20 cellular contexts compared by ENCODE assay signal in genomic region chrX:21982311-21982710, GRCh38. TPM values are rescaled to one million over a fixed set of nuclear protein-coding genes. Genes with fewer than 3 reads are reported as not detected.
DNase-seq lines count a peak whose midpoint lies in the region; ATAC-seq and TF ChIP-seq lines count a peak whose summit lies in the region.
"Had no signal": no experiment of that assay in that cellular context is flagged by ENCODE, and none has a peak within 500 bp of the region (broad histone marks: within the 10 kb centered on the region; RNA-seq: fewer than 3 reads in every experiment).

No MANE protein-coding gene starts in this region.

- no peak overlapping the region for H3K4me3 ChIP-seq in cardiac muscle cell

- no peak for DNase-seq in cardiac muscle cell (ENCODE audit: low read depth in 1 of 2, low spot score in 1 of 2)
- no peak for DNase-seq in left ventricle myocardium superior
- DNase-seq in Kasumi-1 (lab: John Stamatoyannopoulos, UW) = no peak
- DNase-seq: ACHN; BE2C; C1 segment of cervical spinal cord; CD4-positive, CD25-positive, alpha-beta regulatory T cell; CD8-positive, alpha-beta memory T cell; COR-L47; DMS 273 treated with DMSO at 0.1 percent for 48 hours; DMS53; DND-41; EL; GOT3; H7 had no signal

- peak overlapping the region; percentile 37 for H3K27ac ChIP-seq in cardiac muscle cell

- TF ChIP-seq CTCF in cardiac muscle cell (IDR thresholded peaks at IDR 0.05; ENCODE audit: low read depth, low read length) = no peak
- no peak for TF ChIP-seq CTCF in nephron (IDR thresholded peaks at IDR 0.05; ENCODE audit: unreplicated experiment in 3 of 3)

- H3K27me3 ChIP-seq in cardiac muscle cell = no peaks in the 10 kb centered on the region
- H3K27me3 ChIP-seq: BE2C had no signal

- peaks cover 46% of the 10 kb centered on the region for H3K36me3 Mint-ChIP-seq in nephron (ENCODE audit: low read depth)
- H3K36me3 Mint-ChIP-seq: CD4-positive, CD25-positive, alpha-beta regulatory T cell had no signal

- no peaks in the 10 kb centered on the region for H3K27me3 Mint-ChIP-seq in nephron (ENCODE audit: low read depth)
- H3K27me3 Mint-ChIP-seq: CD4-positive, CD25-positive, alpha-beta regulatory T cell; CD8-positive, alpha-beta memory T cell had no signal

- H3K9me3 ChIP-seq in cardiac muscle cell (ENCODE audit: low read depth) = no peaks in the 10 kb centered on the region
- H3K9me3 ChIP-seq: BE2C had no signal

- H3K9me3 Mint-ChIP-seq in nephron = no peaks in the 10 kb centered on the region
- H3K9me3 Mint-ChIP-seq: CD4-positive, CD25-positive, alpha-beta regulatory T cell; CD8-positive, alpha-beta memory T cell had no signal

- H3K27ac Mint-ChIP-seq in nephron = peak overlapping the region in 2 of 3 experiments; percentile 2 to 64

- peaks cover 50% of the 10 kb centered on the region for H3K36me3 ChIP-seq in cardiac muscle cell

- H3K4me3 Mint-ChIP-seq in nephron = no peak overlapping the region
- H3K4me3 Mint-ChIP-seq: CD4-positive, CD25-positive, alpha-beta regulatory T cell; CD8-positive, alpha-beta memory T cell had no signal

- no peaks in the 10 kb centered on the region for H3K4me1 ChIP-seq in cardiac muscle cell (ENCODE audit: low read depth)
- H3K4me1 ChIP-seq: BE2C had no signal

- no peak for ATAC-seq in left ventricle myocardium superior
- peak; percentile 71 for ATAC-seq in HG03175 (IDR thresholded peaks at IDR 0.05; ENCODE audit: unreplicated experiment)
- no peak for ATAC-seq in GM19328 (IDR thresholded peaks at IDR 0.05; ENCODE audit: unreplicated experiment)
- ATAC-seq in GM19035 (IDR thresholded peaks at IDR 0.05; ENCODE audit: unreplicated experiment) = no peak

- peaks cover 19% of the 10 kb centered on the region for H3K4me1 Mint-ChIP-seq in nephron

- intact Hi-C loops in left ventricle myocardium superior (cut with micrococcal nuclease) = no loop called here

RNA-seq across cellular contexts. Expression of gene SMS, which starts 41.8 kb away (rescaled TPM):
- total RNA-seq in cardiac muscle cell (213 and 253 TPM in 2 replicates), left ventricle myocardium superior (56.3 TPM)
- polyA plus RNA-seq in cardiac muscle cell = 403 and 501 TPM in 2 replicates

RNA-seq across cellular contexts. Expression of gene PHEX, which starts 49.8 kb away (rescaled TPM):
- total RNA-seq in cardiac muscle cell (0.21 and 0.42 TPM in 2 replicates), left ventricle myocardium superior (0.10 TPM)
- 0.39 and 0.62 TPM in 2 replicates for polyA plus RNA-seq in cardiac muscle cell
- total RNA-seq: G401 had no signal
